ENCODE assay signal across 1 cellular context in the genomic region with DNA sequence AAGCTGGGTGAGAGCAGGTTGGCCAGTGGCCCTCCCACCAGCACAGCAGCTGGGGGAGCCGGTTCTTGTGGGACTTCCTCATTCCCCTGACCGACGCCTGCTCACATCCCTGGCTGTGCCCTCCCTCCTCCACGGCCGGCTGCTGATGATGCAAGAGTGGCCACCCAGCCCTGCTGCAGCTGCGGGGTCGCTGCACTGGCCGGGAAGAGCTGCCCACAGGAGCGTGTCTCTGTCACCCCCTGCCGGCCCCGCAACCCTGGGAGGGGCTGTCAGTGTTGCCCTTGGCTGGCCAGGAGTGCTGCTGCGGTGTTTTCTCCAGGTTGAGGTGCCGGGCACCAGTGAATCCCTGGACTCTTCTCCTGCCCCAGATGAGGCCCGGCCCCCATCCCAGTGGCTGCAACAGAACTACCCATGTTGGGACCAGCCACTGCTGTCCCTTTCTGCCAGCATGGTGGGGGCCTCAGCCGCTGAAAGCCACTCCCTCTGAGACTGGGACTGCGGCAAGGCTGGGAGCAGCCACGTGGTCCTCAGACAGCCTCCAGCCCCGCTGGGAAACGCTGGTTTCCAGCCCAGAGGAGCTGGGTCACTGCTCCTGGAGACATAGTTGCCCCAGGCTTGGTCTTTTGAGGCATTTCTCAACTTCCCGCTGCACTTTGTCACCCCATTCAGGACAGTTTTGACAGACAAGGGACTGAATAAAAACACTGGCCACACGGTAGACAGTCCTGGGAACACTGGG.
A peak's percentile ranks its signal among the peaks of the same experiment; 100 is the strongest.
TF ChIP-seq lines count a peak whose summit lies in the region.

No MANE protein-coding gene starts in this region.

TF ChIP-seq in K562, 482 proteins besides CTCF, POLR2A, EP300 and RAD21 (continued from another document and continues in another):
- TF ChIP-seq, protein P1, sequence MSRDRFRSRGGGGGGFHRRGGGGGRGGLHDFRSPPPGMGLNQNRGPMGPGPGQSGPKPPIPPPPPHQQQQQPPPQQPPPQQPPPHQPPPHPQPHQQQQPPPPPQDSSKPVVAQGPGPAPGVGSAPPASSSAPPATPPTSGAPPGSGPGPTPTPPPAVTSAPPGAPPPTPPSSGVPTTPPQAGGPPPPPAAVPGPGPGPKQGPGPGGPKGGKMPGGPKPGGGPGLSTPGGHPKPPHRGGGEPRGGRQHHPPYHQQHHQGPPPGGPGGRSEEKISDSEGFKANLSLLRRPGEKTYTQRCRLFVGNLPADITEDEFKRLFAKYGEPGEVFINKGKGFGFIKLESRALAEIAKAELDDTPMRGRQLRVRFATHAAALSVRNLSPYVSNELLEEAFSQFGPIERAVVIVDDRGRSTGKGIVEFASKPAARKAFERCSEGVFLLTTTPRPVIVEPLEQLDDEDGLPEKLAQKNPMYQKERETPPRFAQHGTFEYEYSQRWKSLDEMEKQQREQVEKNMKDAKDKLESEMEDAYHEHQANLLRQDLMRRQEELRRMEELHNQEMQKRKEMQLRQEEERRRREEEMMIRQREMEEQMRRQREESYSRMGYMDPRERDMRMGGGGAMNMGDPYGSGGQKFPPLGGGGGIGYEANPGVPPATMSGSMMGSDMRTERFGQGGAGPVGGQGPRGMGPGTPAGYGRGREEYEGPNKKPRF (IDR thresholded peaks at IDR 0.05; ENCODE audit: low read depth, low read length): no peak
- no peak for TF ChIP-seq ZNF165 (CRISPR knock-in tag; IDR thresholded peaks at IDR 0.05; ENCODE audit: borderline replicate concordance)
- peak; percentile 5; the same call in 1 of the 2 replicates for TF ChIP-seq SUPT5H (IDR thresholded peaks at IDR 0.05)
- TF ChIP-seq CBFA2T3 (IDR thresholded peaks at IDR 0.05): 0 out of 2 replicates have a peak, but pooled peaks have one; percentile 10
- no peak for TF ChIP-seq EHMT2 (IDR thresholded peaks at IDR 0.05)
- no peak for TF ChIP-seq IFI16 (CRISPR knock-in tag; IDR thresholded peaks at IDR 0.05)
- no peak for TF ChIP-seq TAL1 (IDR thresholded peaks at IDR 0.05)
- TF ChIP-seq ZEB2 (IDR thresholded peaks at IDR 0.05): no peak
- TF ChIP-seq, protein P2, sequence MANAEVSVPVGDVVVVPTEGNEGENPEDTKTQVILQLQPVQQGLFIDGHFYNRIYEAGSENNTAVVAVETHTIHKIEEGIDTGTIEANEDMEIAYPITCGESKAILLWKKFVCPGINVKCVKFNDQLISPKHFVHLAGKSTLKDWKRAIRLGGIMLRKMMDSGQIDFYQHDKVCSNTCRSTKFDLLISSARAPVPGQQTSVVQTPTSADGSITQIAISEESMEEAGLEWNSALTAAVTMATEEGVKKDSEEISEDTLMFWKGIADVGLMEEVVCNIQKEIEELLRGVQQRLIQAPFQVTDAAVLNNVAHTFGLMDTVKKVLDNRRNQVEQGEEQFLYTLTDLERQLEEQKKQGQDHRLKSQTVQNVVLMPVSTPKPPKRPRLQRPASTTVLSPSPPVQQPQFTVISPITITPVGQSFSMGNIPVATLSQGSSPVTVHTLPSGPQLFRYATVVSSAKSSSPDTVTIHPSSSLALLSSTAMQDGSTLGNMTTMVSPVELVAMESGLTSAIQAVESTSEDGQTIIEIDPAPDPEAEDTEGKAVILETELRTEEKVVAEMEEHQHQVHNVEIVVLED (CRISPR knock-in tag; IDR thresholded peaks at IDR 0.05): no peak
- TF ChIP-seq, protein P3, sequence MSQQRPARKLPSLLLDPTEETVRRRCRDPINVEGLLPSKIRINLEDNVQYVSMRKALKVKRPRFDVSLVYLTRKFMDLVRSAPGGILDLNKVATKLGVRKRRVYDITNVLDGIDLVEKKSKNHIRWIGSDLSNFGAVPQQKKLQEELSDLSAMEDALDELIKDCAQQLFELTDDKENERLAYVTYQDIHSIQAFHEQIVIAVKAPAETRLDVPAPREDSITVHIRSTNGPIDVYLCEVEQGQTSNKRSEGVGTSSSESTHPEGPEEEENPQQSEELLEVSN (IDR thresholded peaks at IDR 0.05; ENCODE audit: borderline replicate concordance in 1 of 2, extremely low read depth in 1 of 2, insufficient read depth in 1 of 2, insufficient read length in 1 of 2, low read depth in 1 of 2, low read length in 1 of 2, poor library complexity in 1 of 2, severe bottlenecking in 1 of 2): peak in 1 of 2 experiments; percentile 4
- no peak for TF ChIP-seq RUNX1 (IDR thresholded peaks at IDR 0.05; ENCODE audit: low read depth)
- TF ChIP-seq POLR2AphosphoS5 (IDR thresholded peaks at IDR 0.05; ENCODE audit: control insufficient read depth, insufficient read depth, low read depth, low read length): no peak
- no peak for TF ChIP-seq ZC3H8 (IDR thresholded peaks at IDR 0.05)
- no peak for TF ChIP-seq RBM17 (IDR thresholded peaks at IDR 0.05; ENCODE audit: borderline replicate concordance, low read depth, low read length)
- no peak for TF ChIP-seq ETS2 (tag; IDR thresholded peaks at IDR 0.05; ENCODE audit: borderline replicate concordance, poor library complexity, severe bottlenecking)
- TF ChIP-seq RBM34 (IDR thresholded peaks at IDR 0.05; ENCODE audit: borderline replicate concordance, insufficient read depth, low read length): no peak
- no peak for TF ChIP-seq HNRNPUL1 (IDR thresholded peaks at IDR 0.05; ENCODE audit: low read length)
- no peak; the same call in 1 of the 2 replicates for TF ChIP-seq GTF2E2 (tag; IDR thresholded peaks at IDR 0.05)
- TF ChIP-seq, protein P4, sequence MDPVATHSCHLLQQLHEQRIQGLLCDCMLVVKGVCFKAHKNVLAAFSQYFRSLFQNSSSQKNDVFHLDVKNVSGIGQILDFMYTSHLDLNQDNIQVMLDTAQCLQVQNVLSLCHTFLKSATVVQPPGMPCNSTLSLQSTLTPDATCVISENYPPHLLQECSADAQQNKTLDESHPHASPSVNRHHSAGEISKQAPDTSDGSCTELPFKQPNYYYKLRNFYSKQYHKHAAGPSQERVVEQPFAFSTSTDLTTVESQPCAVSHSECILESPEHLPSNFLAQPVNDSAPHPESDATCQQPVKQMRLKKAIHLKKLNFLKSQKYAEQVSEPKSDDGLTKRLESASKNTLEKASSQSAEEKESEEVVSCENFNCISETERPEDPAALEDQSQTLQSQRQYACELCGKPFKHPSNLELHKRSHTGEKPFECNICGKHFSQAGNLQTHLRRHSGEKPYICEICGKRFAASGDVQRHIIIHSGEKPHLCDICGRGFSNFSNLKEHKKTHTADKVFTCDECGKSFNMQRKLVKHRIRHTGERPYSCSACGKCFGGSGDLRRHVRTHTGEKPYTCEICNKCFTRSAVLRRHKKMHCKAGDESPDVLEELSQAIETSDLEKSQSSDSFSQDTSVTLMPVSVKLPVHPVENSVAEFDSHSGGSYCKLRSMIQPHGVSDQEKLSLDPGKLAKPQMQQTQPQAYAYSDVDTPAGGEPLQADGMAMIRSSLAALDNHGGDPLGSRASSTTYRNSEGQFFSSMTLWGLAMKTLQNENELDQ (CRISPR knock-in tag; IDR thresholded peaks at IDR 0.05; ENCODE audit: borderline replicate concordance): no peak
- TF ChIP-seq, protein P5, sequence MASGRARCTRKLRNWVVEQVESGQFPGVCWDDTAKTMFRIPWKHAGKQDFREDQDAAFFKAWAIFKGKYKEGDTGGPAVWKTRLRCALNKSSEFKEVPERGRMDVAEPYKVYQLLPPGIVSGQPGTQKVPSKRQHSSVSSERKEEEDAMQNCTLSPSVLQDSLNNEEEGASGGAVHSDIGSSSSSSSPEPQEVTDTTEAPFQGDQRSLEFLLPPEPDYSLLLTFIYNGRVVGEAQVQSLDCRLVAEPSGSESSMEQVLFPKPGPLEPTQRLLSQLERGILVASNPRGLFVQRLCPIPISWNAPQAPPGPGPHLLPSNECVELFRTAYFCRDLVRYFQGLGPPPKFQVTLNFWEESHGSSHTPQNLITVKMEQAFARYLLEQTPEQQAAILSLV (tag; IDR thresholded peaks at IDR 0.05): peak; percentile 71; the same call in 1 of the 2 replicates
- TF ChIP-seq JUNB (CRISPR knock-in tag; conservative IDR thresholded peaks at IDR 0.05): no peak
- TF ChIP-seq STAG1 (CRISPR knock-in tag; IDR thresholded peaks at IDR 0.05; ENCODE audit: borderline replicate concordance): peak; percentile 18; the same call in 1 of the 2 replicates
- TF ChIP-seq, protein P6, sequence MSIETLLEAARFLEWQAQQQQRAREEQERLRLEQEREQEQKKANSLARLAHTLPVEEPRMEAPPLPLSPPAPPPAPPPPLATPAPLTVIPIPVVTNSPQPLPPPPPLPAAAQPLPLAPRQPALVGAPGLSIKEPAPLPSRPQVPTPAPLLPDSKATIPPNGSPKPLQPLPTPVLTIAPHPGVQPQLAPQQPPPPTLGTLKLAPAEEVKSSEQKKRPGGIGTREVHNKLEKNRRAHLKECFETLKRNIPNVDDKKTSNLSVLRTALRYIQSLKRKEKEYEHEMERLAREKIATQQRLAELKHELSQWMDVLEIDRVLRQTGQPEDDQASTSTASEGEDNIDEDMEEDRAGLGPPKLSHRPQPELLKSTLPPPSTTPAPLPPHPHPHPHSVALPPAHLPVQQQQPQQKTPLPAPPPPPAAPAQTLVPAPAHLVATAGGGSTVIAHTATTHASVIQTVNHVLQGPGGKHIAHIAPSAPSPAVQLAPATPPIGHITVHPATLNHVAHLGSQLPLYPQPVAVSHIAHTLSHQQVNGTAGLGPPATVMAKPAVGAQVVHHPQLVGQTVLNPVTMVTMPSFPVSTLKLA (conservative IDR thresholded peaks at IDR 0.05): peak; percentile 94 to 96
- TF ChIP-seq, protein P7, sequence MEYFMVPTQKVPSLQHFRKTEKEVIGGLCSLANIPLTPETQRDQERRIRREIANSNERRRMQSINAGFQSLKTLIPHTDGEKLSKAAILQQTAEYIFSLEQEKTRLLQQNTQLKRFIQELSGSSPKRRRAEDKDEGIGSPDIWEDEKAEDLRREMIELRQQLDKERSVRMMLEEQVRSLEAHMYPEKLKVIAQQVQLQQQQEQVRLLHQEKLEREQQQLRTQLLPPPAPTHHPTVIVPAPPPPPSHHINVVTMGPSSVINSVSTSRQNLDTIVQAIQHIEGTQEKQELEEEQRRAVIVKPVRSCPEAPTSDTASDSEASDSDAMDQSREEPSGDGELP (CRISPR knock-in tag; IDR thresholded peaks at IDR 0.05; ENCODE audit: borderline replicate concordance): peak; percentile 96
- TF ChIP-seq HCFC1 (IDR thresholded peaks at IDR 0.05; ENCODE audit: low read depth, low read length): no peak
- no peak for TF ChIP-seq PTRF (tag; IDR thresholded peaks at IDR 0.05)
- TF ChIP-seq ZKSCAN3 (CRISPR knock-in tag; IDR thresholded peaks at IDR 0.05): no peak
- TF ChIP-seq KAT7 (CRISPR knock-in tag; IDR thresholded peaks at IDR 0.05; ENCODE audit: borderline replicate concordance): peak; percentile 83
- TF ChIP-seq, protein P8, sequence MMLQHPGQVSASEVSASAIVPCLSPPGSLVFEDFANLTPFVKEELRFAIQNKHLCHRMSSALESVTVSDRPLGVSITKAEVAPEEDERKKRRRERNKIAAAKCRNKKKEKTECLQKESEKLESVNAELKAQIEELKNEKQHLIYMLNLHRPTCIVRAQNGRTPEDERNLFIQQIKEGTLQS (IDR thresholded peaks at IDR 0.05): peak; percentile 100
- TF ChIP-seq, protein P8 (CRISPR knock-in tag; conservative IDR thresholded peaks at IDR 0.05): peak; percentile 98
- peak; percentile 64 for TF ChIP-seq ELF1 (tag; IDR thresholded peaks at IDR 0.05)
- TF ChIP-seq DDX20 (tag; IDR thresholded peaks at IDR 0.05; ENCODE audit: low read depth): no peak
- TF ChIP-seq ATF7 (IDR thresholded peaks at IDR 0.05): peak; percentile 91
- TF ChIP-seq, protein P9, sequence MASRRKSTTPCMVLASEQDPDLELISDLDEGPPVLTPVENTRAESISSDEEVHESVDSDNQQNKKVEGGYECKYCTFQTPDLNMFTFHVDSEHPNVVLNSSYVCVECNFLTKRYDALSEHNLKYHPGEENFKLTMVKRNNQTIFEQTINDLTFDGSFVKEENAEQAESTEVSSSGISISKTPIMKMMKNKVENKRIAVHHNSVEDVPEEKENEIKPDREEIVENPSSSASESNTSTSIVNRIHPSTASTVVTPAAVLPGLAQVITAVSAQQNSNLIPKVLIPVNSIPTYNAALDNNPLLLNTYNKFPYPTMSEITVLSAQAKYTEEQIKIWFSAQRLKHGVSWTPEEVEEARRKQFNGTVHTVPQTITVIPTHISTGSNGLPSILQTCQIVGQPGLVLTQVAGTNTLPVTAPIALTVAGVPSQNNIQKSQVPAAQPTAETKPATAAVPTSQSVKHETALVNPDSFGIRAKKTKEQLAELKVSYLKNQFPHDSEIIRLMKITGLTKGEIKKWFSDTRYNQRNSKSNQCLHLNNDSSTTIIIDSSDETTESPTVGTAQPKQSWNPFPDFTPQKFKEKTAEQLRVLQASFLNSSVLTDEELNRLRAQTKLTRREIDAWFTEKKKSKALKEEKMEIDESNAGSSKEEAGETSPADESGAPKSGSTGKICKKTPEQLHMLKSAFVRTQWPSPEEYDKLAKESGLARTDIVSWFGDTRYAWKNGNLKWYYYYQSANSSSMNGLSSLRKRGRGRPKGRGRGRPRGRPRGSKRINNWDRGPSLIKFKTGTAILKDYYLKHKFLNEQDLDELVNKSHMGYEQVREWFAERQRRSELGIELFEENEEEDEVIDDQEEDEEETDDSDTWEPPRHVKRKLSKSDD (conservative IDR thresholded peaks at IDR 0.05; ENCODE audit: low read length): no peak
- no peak for TF ChIP-seq ZNF239 (CRISPR knock-in tag; IDR thresholded peaks at IDR 0.05)
- TF ChIP-seq MYC (IDR thresholded peaks at IDR 0.05; ENCODE audit: low read depth, low read length): peak; percentile 94
- TF ChIP-seq MYC (CRISPR knock-in tag; IDR thresholded peaks at IDR 0.05; ENCODE audit: borderline replicate concordance, low read depth): peak; percentile 74; the same call in 1 of the 2 replicates
- TF ChIP-seq PHTF2 (CRISPR knock-in tag; IDR thresholded peaks at IDR 0.05): no peak
- TF ChIP-seq MXI1 (IDR thresholded peaks at IDR 0.05; ENCODE audit: low read depth, low read length): peak; percentile 91
- peak in 1 of 2 experiments; percentile 84; a peak in 2 of 4 replicates for TF ChIP-seq HDAC1 (IDR thresholded peaks at IDR 0.05)
- TF ChIP-seq, protein P10, sequence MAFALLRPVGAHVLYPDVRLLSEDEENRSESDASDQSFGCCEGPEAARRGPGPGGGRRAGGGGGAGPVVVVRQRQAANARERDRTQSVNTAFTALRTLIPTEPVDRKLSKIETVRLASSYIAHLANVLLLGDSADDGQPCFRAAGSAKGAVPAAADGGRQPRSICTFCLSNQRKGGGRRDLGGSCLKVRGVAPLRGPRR (CRISPR knock-in tag; IDR thresholded peaks at IDR 0.05): no peak
- no peak for TF ChIP-seq ASH1L (IDR thresholded peaks at IDR 0.05; ENCODE audit: borderline replicate concordance, low read depth, partially characterized antibody)
- TF ChIP-seq PHF21A (IDR thresholded peaks at IDR 0.05; ENCODE audit: borderline replicate concordance, low read depth): no peak
- TF ChIP-seq SP1 (CRISPR knock-in tag; IDR thresholded peaks at IDR 0.05): peak; percentile 31; the same call in 1 of the 2 replicates
- no peak for TF ChIP-seq NR2F6 (CRISPR knock-in tag; IDR thresholded peaks at IDR 0.05)
- TF ChIP-seq, protein P11, sequence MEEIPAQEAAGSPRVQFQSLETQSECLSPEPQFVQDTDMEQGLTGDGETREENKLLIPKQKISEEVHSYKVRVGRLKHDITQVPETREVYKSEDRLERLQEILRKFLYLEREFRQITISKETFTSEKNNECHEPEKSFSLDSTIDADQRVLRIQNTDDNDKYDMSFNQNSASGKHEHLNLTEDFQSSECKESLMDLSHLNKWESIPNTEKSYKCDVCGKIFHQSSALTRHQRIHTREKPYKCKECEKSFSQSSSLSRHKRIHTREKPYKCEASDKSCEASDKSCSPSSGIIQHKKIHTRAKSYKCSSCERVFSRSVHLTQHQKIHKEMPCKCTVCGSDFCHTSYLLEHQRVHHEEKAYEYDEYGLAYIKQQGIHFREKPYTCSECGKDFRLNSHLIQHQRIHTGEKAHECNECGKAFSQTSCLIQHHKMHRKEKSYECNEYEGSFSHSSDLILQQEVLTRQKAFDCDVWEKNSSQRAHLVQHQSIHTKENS (CRISPR knock-in tag; IDR thresholded peaks at IDR 0.05): no peak
- TF ChIP-seq SAP30 (IDR thresholded peaks at IDR 0.05; ENCODE audit: borderline replicate concordance, insufficient read depth, low read depth, low read length, poor library complexity, severe bottlenecking): peak; percentile 77
